Comparison of ENCODE assay signal across 17 cellular contexts in the genomic region with DNA sequence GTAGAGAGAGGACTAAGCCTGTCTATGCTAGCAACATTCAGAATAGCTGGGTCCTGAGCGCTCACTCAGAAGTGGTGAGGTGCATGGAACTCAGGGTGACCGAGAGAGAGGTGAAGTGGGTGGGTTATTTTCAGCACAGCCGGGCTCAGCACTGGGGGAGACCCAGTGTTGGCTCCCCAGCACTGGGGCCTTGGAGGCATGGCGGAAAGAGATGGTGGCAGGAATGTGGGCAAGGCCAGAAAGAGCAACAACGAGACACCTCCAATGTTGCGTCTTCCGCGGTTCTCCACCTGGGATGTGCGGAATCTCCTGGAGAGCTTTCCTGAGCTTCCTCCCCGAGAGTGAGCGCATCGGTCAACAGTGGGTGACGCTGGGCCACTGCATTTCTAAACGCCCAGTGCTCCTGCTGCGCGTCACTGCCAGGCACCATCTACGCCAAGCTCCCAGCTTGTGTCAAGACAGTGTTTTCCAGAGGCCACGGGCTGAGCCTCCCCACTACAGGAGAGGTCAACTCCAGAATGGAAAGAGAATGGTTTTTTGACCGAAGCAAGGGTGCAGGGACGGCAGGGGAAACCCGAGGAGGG.
A peak's percentile ranks its signal among the peaks of the same experiment; 100 is the strongest.
DNase-seq lines count a peak whose midpoint lies in the region; ATAC-seq, FAIRE-seq and TF ChIP-seq lines count a peak whose summit lies in the region.
"Had no signal": no experiment of that assay in that cellular context is flagged by ENCODE, and none has a peak within 500 bp of the region (broad histone marks: within the 10 kb centered on the region; RNA-seq: fewer than 3 reads in every experiment).

No MANE protein-coding gene starts in this region.

- H3K4ac ChIP-seq in mesenchymal stem cell (ENCODE audit: low read depth in 1 of 2, low read length in 2 of 2): no peak overlapping the region

- no peak overlapping the region for H2BK12ac ChIP-seq in mesenchymal stem cell (ENCODE audit: low read length in 2 of 2)

- H3K4me1 ChIP-seq in mesenchymal stem cell (ENCODE audit: control insufficient read depth, insufficient read depth, low read depth, low read length) (no peaks in the 10 kb centered on the region), sigmoid colon (peaks cover 0 to 6% (median under 1%) of the 10 kb centered on the region in 4 donors), gastroesophageal sphincter (peaks cover 0 to 24% (median 0%) of the 10 kb centered on the region in 3 donors)
- H3K4me1 ChIP-seq: Caco-2 had no signal

- H3K36me3 ChIP-seq in mesenchymal stem cell (ENCODE audit: control insufficient read depth in 1 of 2, insufficient read depth in 2 of 2, low read depth in 1 of 2, low read length in 2 of 2) (no peaks in the 10 kb centered on the region), sigmoid colon (no peaks in the 10 kb centered on the region), gastroesophageal sphincter (no peaks in the 10 kb centered on the region)
- H3K36me3 ChIP-seq: BLaER1 had no signal

- H3K27ac ChIP-seq in mesenchymal stem cell (ENCODE audit: low read length, poor library complexity, severe bottlenecking) (no peak overlapping the region), sigmoid colon (no peak overlapping the region), gastroesophageal sphincter (no peak overlapping the region)
- H3K27ac ChIP-seq: 22Rv1, BLaER1 had no signal

- no peak overlapping the region for H3K18ac ChIP-seq in mesenchymal stem cell (ENCODE audit: low read depth in 1 of 2, low read length in 2 of 2)

- H3K79me1 ChIP-seq in mesenchymal stem cell (replicated peaks; ENCODE audit: low read length, poor library complexity, severe bottlenecking): no peaks in the 10 kb centered on the region

- H2BK120ac ChIP-seq in mesenchymal stem cell (ENCODE audit: low read depth, low read length): no peak overlapping the region

- no peak overlapping the region for H3K23ac ChIP-seq in mesenchymal stem cell (ENCODE audit: low read length in 2 of 2)

- peak overlapping the region; percentile 7 for H4K91ac ChIP-seq in mesenchymal stem cell (ENCODE audit: low read length)

- WGBS in mesenchymal stem cell: 86% methylated on average over 21 of the region's 21 CpGs
- 93 to 96% methylated on average over 21 of the region's 21 CpGs for WGBS in sigmoid colon, 2 donors
- WGBS in gastroesophageal sphincter (ENCODE audit: low coverage in 1 of 2), 2 donors: 83 to 96% methylated on average over 2 to 15 of the region's 21 CpGs

- TF ChIP-seq CTCF in sigmoid colon (IDR thresholded peaks at IDR 0.05) (no peak), gastroesophageal sphincter (IDR thresholded peaks at IDR 0.05) (no peak)

- H3K4me3 ChIP-seq in mesenchymal stem cell (ENCODE audit: insufficient read depth in 1 of 2, low read depth in 1 of 2, low read length in 2 of 2) (no peak overlapping the region), sigmoid colon (no peak overlapping the region), gastroesophageal sphincter (no peak overlapping the region)
- H3K4me3 ChIP-seq: BLaER1, GM23338 had no signal

- intact Hi-C loops in sigmoid colon (cut with DNase I): no loop called here

- H2BK5ac ChIP-seq in mesenchymal stem cell (ENCODE audit: low read depth, low read length, poor library complexity, severe bottlenecking): no peak overlapping the region

- no peak for FAIRE-seq in HTR-8/SVneo (lab: Jason Lieb, UNC)
- FAIRE-seq: GM12892 had no signal

- no peak for ATAC-seq in gastroesophageal sphincter
- ATAC-seq: GM23338 had no signal

- H3K4me2 ChIP-seq in mesenchymal stem cell (ENCODE audit: low read length, poor library complexity, severe bottlenecking): no peak overlapping the region
- H3K4me2 ChIP-seq: BLaER1, GM23338 had no signal

- H3K9me3 ChIP-seq in mesenchymal stem cell (ENCODE audit: control insufficient read depth, low read length) (no peaks in the 10 kb centered on the region), sigmoid colon (no peaks in the 10 kb centered on the region), gastroesophageal sphincter (no peaks in the 10 kb centered on the region)
- H3K9me3 ChIP-seq: BLaER1, Caco-2 had no signal

- H2AK5ac ChIP-seq in mesenchymal stem cell (ENCODE audit: low read length, severe bottlenecking): no peak overlapping the region

- no peak overlapping the region for H4K8ac ChIP-seq in mesenchymal stem cell (ENCODE audit: low read length)

- no peak for TF ChIP-seq EP300 in sigmoid colon (IDR thresholded peaks at IDR 0.05)
- no peak for TF ChIP-seq EP300 in gastroesophageal sphincter (IDR thresholded peaks at IDR 0.05)

- peak overlapping the region; percentile 36 for H2AFZ ChIP-seq in mesenchymal stem cell (ENCODE audit: low read depth, low read length)
- H2AFZ ChIP-seq: GM23338 had no signal

- TF ChIP-seq POLR2A in sigmoid colon (IDR thresholded peaks at IDR 0.05) (no peak), gastroesophageal sphincter (IDR thresholded peaks at IDR 0.05) (no peak)

- H3K27me3 ChIP-seq in mesenchymal stem cell (ENCODE audit: control insufficient read depth in 1 of 2, insufficient read depth in 1 of 2, low read length in 2 of 2) (no peaks in the 10 kb centered on the region), sigmoid colon (no peaks in the 10 kb centered on the region), gastroesophageal sphincter (no peaks in the 10 kb centered on the region)
- H3K27me3 ChIP-seq: BLaER1 had no signal

- no peak overlapping the region for H3K14ac ChIP-seq in mesenchymal stem cell (ENCODE audit: low read length in 2 of 2)

- peak; percentile 38 for DNase-seq in activated CD8-positive, alpha-beta memory T cell treated with anti-CD3 and anti-CD28 coated beads for 24 hours
- no peak for DNase-seq in activated CD8-positive, alpha-beta memory T cell treated with anti-CD3 and anti-CD28 coated beads, Interleukin-2, amount 50 U/mL, for 4 hours
- no peak for DNase-seq in mesenchymal stem cell
- DNase-seq in sigmoid colon: peak; percentile 55
- no peak for DNase-seq in HTR-8/SVneo (ENCODE audit: insufficient read length, low spot score)
- no peak for DNase-seq in hepatic stellate cell (ENCODE audit: low spot score)
- DNase-seq in superior temporal gyrus (ENCODE audit: extremely low spot score): no peak
- DNase-seq: CD8-positive, alpha-beta memory T cell; DND-41; GDM1; H7 had no signal

- no peak overlapping the region for H3K9ac ChIP-seq in mesenchymal stem cell (ENCODE audit: low read length)
- H3K9ac ChIP-seq: BLaER1 had no signal

- no peak overlapping the region for H2BK15ac ChIP-seq in mesenchymal stem cell (ENCODE audit: low read depth, poor library complexity, severe bottlenecking)

Comparison
In these comparisons a context has a peak if more than half of its experiments do, and no peak if none do; other contexts are left out.
1. DNase-seq: peak in activated CD8-positive, alpha-beta memory T cell treated with anti-CD3 and anti-CD28 coated beads for 24 hours (single experiment) and sigmoid colon (single experiment); none in activated CD8-positive, alpha-beta memory T cell treated with anti-CD3 and anti-CD28 coated beads, Interleukin-2, amount 50 U/mL, for 4 hours (single experiment), mesenchymal stem cell (single experiment), HTR-8/SVneo (single experiment), hepatic stellate cell (single experiment) and superior temporal gyrus (single experiment).